Comparison of ENCODE assay signal across 9 cellular contexts in genomic region chr5:122091942-122092600, GRCh38. TPM values are rescaled to one million over a fixed set of nuclear protein-coding genes. Genes with fewer than 3 reads are reported as not detected.
DNase-seq lines count a peak whose midpoint lies in the region; TF ChIP-seq lines count a peak whose summit lies in the region.
"Had no signal": no experiment of that assay in that cellular context is flagged by ENCODE, and none has a peak within 500 bp of the region (broad histone marks: within the 10 kb centered on the region; RNA-seq: fewer than 3 reads in every experiment).

No MANE protein-coding gene starts in this region.

- H3K9me3 ChIP-seq in AG04450 (ENCODE audit: control insufficient read depth, insufficient read depth, low read length) (no peaks in the 10 kb centered on the region), spleen (no peaks in the 10 kb centered on the region), Peyer's patch (no peaks in the 10 kb centered on the region)

- intact Hi-C loops in spleen (cut with DNase I; ENCODE audit: low total_unique reads) (no loop called here), lower leg skin (cut with DNase I; ENCODE audit: low total_unique reads) (loop anchor here (10.0 kb wide), 1 partner anchor 63 kb away; no protein-coding TSS in a partner anchor)

- H3K27me3 ChIP-seq in AG04450 (ENCODE audit: control insufficient read depth, insufficient read depth, low read length) = no peaks in the 10 kb centered on the region
- H3K27me3 ChIP-seq in spleen (replicated peaks in 1 of 7) = no peaks in the 10 kb centered on the region
- H3K27me3 ChIP-seq in Peyer's patch = no peaks in the 10 kb centered on the region

- POLR2A ChIA-PET in AG04450 (lab: Yijun Ruan, JAX) (interaction anchor here (0.6 to 1.2 kb wide), 2 partner anchors 16 to 60 kb away, joined by 3 read pairs; no protein-coding TSS in a partner anchor), HEK293T (lab: Yijun Ruan, JAX) (interaction anchor here (0.8 kb wide), 1 partner anchor 14 kb away, joined by 6 read pairs; the partner anchor contains the start of gene LOX)

- no peak for DNase-seq in AG04450 (ENCODE audit: low read depth, low spot score)
- DNase-seq in HEK293T (ENCODE audit: extremely low spot score) = peak; percentile 34
- peak; percentile 52 for DNase-seq in left kidney (ENCODE audit: low read depth, low spot score)
- no peak for DNase-seq in spleen
- DNase-seq in lower leg skin (ENCODE audit: low spot score in 2 of 2) = no peak
- no peak for DNase-seq in Peyer's patch
- DNase-seq in Ammon's horn (ENCODE audit: low spot score) = no peak

- CTCF ChIA-PET in AG04450 (lab: Charles Lee) (interaction anchor here (0.5 to 12.3 kb wide), 26 partner anchors 9 to 717 kb away, joined by 3 to 105 read pairs (median 4); partner anchors contain the start of genes LOX and SRFBP1), HEK293T (lab: Yijun Ruan, JAX) (interaction anchor here (0.6 to 1.6 kb wide), 11 partner anchors 10 to 932 kb away, joined by 3 to 7 read pairs (median 3); partner anchors contain the start of gene LOX)

- no peak for TF ChIP-seq POLR2A in spleen (IDR thresholded peaks at IDR 0.05)
- TF ChIP-seq POLR2A in lower leg skin (IDR thresholded peaks at IDR 0.05) = no peak
- TF ChIP-seq POLR2A in Peyer's patch (IDR thresholded peaks at IDR 0.05) = no peak

- no peaks in the 10 kb centered on the region for H3K4me1 ChIP-seq in spleen
- H3K4me1 ChIP-seq in Peyer's patch = no peaks in the 10 kb centered on the region

- H3K36me3 ChIP-seq in spleen (no peaks in the 10 kb centered on the region), Peyer's patch (no peaks in the 10 kb centered on the region)

- no peak overlapping the region for H3K27ac ChIP-seq in AG04450 (ENCODE audit: low read depth, low read length)
- H3K27ac ChIP-seq in spleen = no peak overlapping the region
- no peak overlapping the region for H3K27ac ChIP-seq in Peyer's patch

- 51 to 69% (median 64%) methylated on average over 9 of the region's 9 CpGs for WGBS in spleen, 5 donors
- WGBS in lower leg skin, 2 donors = 50 to 53% methylated on average over 9 of the region's 9 CpGs

- no peak overlapping the region for H3K4me3 ChIP-seq in AG04450 (ENCODE audit: low read depth, low read length)
- H3K4me3 ChIP-seq in WI38 (ENCODE audit: low read depth, low read length) = no peak overlapping the region
- no peak overlapping the region for H3K4me3 ChIP-seq in spleen
- H3K4me3 ChIP-seq in lower leg skin (ENCODE audit: low read depth, poor library complexity, severe bottlenecking) = no peak overlapping the region
- H3K4me3 ChIP-seq in Peyer's patch = no peak overlapping the region

- peak; percentile 56 for TF ChIP-seq CTCF in AG04450 (IDR thresholded peaks at IDR 0.05; ENCODE audit: low read depth, low read length)
- TF ChIP-seq CTCF in WI38 (IDR thresholded peaks at IDR 0.05; ENCODE audit: low read depth, low read length) = peak; percentile 51; the same call in 1 of the 2 replicates
- TF ChIP-seq CTCF in spleen (IDR thresholded peaks at IDR 0.05 in 8 of 11, conservative IDR thresholded peaks at IDR 0.05 in 3 of 11) = peak in 5 of 11 experiments; percentile 14 to 32 (median 23)
- no peak for TF ChIP-seq CTCF in lower leg skin (IDR thresholded peaks at IDR 0.05)
- TF ChIP-seq CTCF in Peyer's patch (IDR thresholded peaks at IDR 0.05) = peak in 2 of 6 experiments; percentile 16 to 24

TF ChIP-seq in HEK293T, 16 proteins besides CTCF, POLR2A, EP300 and RAD21:
- TF ChIP-seq L3MBTL2 (conservative IDR thresholded peaks at IDR 0.05) (no peak), FOXK2 (IDR thresholded peaks at IDR 0.05) (no peak), SUZ12 (IDR thresholded peaks at IDR 0.05) (no peak), SP1 (IDR thresholded peaks at IDR 0.05) (no peak), CTBP1 (IDR thresholded peaks at IDR 0.05; ENCODE audit: borderline replicate concordance) (no peak), BHLHE40 (IDR thresholded peaks at IDR 0.05; ENCODE audit: borderline replicate concordance) (no peak), PKNOX1 (IDR thresholded peaks at IDR 0.05) (no peak), HDGF (IDR thresholded peaks at IDR 0.05; ENCODE audit: borderline replicate concordance) (no peak), LEF1 (IDR thresholded peaks at IDR 0.05; ENCODE audit: borderline replicate concordance) (no peak), FOXM1 (IDR thresholded peaks at IDR 0.05; ENCODE audit: borderline replicate concordance) (no peak), ELF4 (IDR thresholded peaks at IDR 0.05) (no peak), ZNF384 (IDR thresholded peaks at IDR 0.05) (no peak), NFRKB (IDR thresholded peaks at IDR 0.05) (no peak), FOXA1 (IDR thresholded peaks at IDR 0.05) (no peak)

RNA-seq across cellular contexts. Expression of gene LOX, which starts 14.0 kb away (rescaled TPM):
- polyA plus RNA-seq in AG04450 (2011; rRNA removed) (228 and 239 TPM in 2 replicates), spleen (1 to 10 TPM in 2 of 3 donors, under 1 TPM in 1; 0.96 to 2.1 (median 1.2) TPM)
- polyA minus RNA-seq in AG04450 (2011; rRNA and poly(A)+ RNA removed) = 334 and 357 TPM in 2 replicates
- total RNA-seq in spleen (10 to 100 TPM in 2 of 7 donors, 1 to 10 TPM in 5; 2.1 to 17.4 (median 6.2) TPM), lower leg skin (10 to 100 TPM in 2 of 4 donors, 1 to 10 TPM in 2; 6.5 to 48.2 (median 12.6) TPM), Peyer's patch (10 to 100 TPM in 1 of 4 donors, 1 to 10 TPM in 3; 3.5 to 15.7 (median 6.2) TPM)

RNA-seq across cellular contexts. Expression of gene ZNF474, which starts 37.3 kb away (rescaled TPM):
- 0.37 TPM in 2 replicates for polyA plus RNA-seq in AG04450 (2011; rRNA removed)
- 0.55 and 0.56 TPM in 2 replicates for polyA minus RNA-seq in AG04450 (2011; rRNA and poly(A)+ RNA removed)
- under 1 TPM in 4 of 7 donors, not detected in 3; 0.27 to 0.60 (median 0.50) TPM for total RNA-seq in spleen
- under 1 TPM in 1 of 3 donors, not detected in 2; 0.05 TPM for polyA plus RNA-seq in spleen
- under 1 TPM in 3 of 4 donors, not detected in 1; 0.15 to 0.91 (median 0.68) TPM for total RNA-seq in lower leg skin
- total RNA-seq in Peyer's patch = under 1 TPM in 1 of 4 donors, not detected in 3; 0.54 TPM
- total RNA-seq: cardiac septum had no signal

Comparison
In these comparisons a context has a peak if more than half of its experiments do, and no peak if none do; other contexts are left out.
1. DNase-seq: peak in HEK293T (single experiment) and left kidney (single experiment); none in AG04450 (single experiment), spleen (single experiment), lower leg skin (0 of 2), Peyer's patch (0 of 3) and Ammon's horn (single experiment).
2. CTCF ChIP-seq: peak in AG04450 (single experiment) and WI38 (single experiment); none in lower leg skin (0 of 3).